ENCODE assay signal across 8 cellular contexts in genomic region chr6:73585566-73586415, GRCh38.
DNase-seq lines count a peak whose midpoint lies in the region; ATAC-seq and TF ChIP-seq lines count a peak whose summit lies in the region.

No MANE protein-coding gene starts in this region.

- peaks cover 26% of the 10 kb centered on the region for H3K4me1 Mint-ChIP-seq in stimulated activated effector memory CD8-positive, alpha-beta T cell treated with anti-CD3 and anti-CD28 coated beads, Interleukin-12 subunit alpha, Interleukin-12 subunit beta, amount 100 ng/mL, for 72 hours

- H3K9me3 ChIP-seq in SK-N-MC (ENCODE audit: low read depth, low read length) (no peaks in the 10 kb centered on the region; the same call in 1 of the 2 replicates), breast epithelium (no peaks in the 10 kb centered on the region)

- H3K4me3 ChIP-seq in SK-N-MC (peak overlapping the region; percentile 67), breast epithelium (peak overlapping the region; percentile 28 to 48 (median 35)), kidney epithelial cell (ENCODE audit: low read depth, low read length) (peak overlapping the region; percentile 6)

- no peaks in the 10 kb centered on the region; the same call in 1 of the 2 replicates for H3K36me3 ChIP-seq in SK-N-MC (ENCODE audit: insufficient read depth, low read length)
- no peaks in the 10 kb centered on the region for H3K36me3 ChIP-seq in breast epithelium
- H3K36me3 ChIP-seq in kidney epithelial cell (ENCODE audit: control insufficient read depth, insufficient read depth, low read length) = no peaks in the 10 kb centered on the region

- H3K4me1 ChIP-seq in breast epithelium = no peaks in the 10 kb centered on the region

- no peaks in the 10 kb centered on the region for H3K9me3 Mint-ChIP-seq in stimulated activated effector memory CD8-positive, alpha-beta T cell treated with anti-CD3 and anti-CD28 coated beads, Interleukin-12 subunit alpha, Interleukin-12 subunit beta, amount 100 ng/mL, for 72 hours

- no peak for TF ChIP-seq POLR2A in breast epithelium (IDR thresholded peaks at IDR 0.05)

- H3K36me3 Mint-ChIP-seq in stimulated activated effector memory CD8-positive, alpha-beta T cell treated with anti-CD3 and anti-CD28 coated beads, Interleukin-12 subunit alpha, Interleukin-12 subunit beta, amount 100 ng/mL, for 72 hours = peaks cover 10% of the 10 kb centered on the region

- H3K9ac ChIP-seq in SK-N-MC (ENCODE audit: insufficient read length) = peak overlapping the region; percentile 74

- DNase-seq in EL (peak; percentile 82), HK-2 (ENCODE audit: unreplicated experiment) (peak; percentile 51), SK-N-MC (ENCODE audit: low read depth, low spot score) (peak; percentile 83), breast epithelium (ENCODE audit: low spot score in 2 of 2) (peak in 1 of 2 donors; percentile 40), kidney epithelial cell (ENCODE audit: low read depth) (peak; percentile 55), NCI-H2081 treated with DMSO at 0.1 percent for 48 hours (lab: John Stamatoyannopoulos, UW) (no peak)
- peak in 1 of 2 donors; percentile 67 for DNase-seq in stimulated activated effector memory CD8-positive, alpha-beta T cell treated with anti-CD3 and anti-CD28 coated beads, Interleukin-12 subunit alpha, Interleukin-12 subunit beta, amount 100 ng/mL, for 72 hours (ENCODE audit: low spot score in 2 of 2)

- peak; percentile 76 for ATAC-seq in GM21367 (IDR thresholded peaks at IDR 0.05; ENCODE audit: unreplicated experiment)
- peak; percentile 74 for ATAC-seq in stimulated activated effector memory CD8-positive, alpha-beta T cell treated with anti-CD3 and anti-CD28 coated beads, Interleukin-12 subunit alpha, Interleukin-12 subunit beta, amount 100 ng/mL, for 72 hours

- peak overlapping the region; percentile 68 for H3K4me3 Mint-ChIP-seq in stimulated activated effector memory CD8-positive, alpha-beta T cell treated with anti-CD3 and anti-CD28 coated beads, Interleukin-12 subunit alpha, Interleukin-12 subunit beta, amount 100 ng/mL, for 72 hours

- peak overlapping the region; percentile 98 for H3K27ac ChIP-seq in SK-N-MC
- H3K27ac ChIP-seq in breast epithelium = peak overlapping the region; percentile 88 to 90

- no peak for TF ChIP-seq CTCF in breast epithelium (IDR thresholded peaks at IDR 0.05)
- no peak for TF ChIP-seq CTCF in kidney epithelial cell (IDR thresholded peaks at IDR 0.05; ENCODE audit: insufficient read depth, low read length, poor library complexity, severe bottlenecking)

- intact Hi-C loops in breast epithelium (cut with DNase I; ENCODE audit: low total_unique reads) = no loop called here

- H3K27me3 ChIP-seq in breast epithelium (no peaks in the 10 kb centered on the region), kidney epithelial cell (ENCODE audit: control insufficient read depth, insufficient read depth, low read length) (no peaks in the 10 kb centered on the region)

- peak overlapping the region; percentile 95 for H3K27ac Mint-ChIP-seq in stimulated activated effector memory CD8-positive, alpha-beta T cell treated with anti-CD3 and anti-CD28 coated beads, Interleukin-12 subunit alpha, Interleukin-12 subunit beta, amount 100 ng/mL, for 72 hours

Comparison
In these comparisons a context has a peak if more than half of its experiments do, and no peak if none do; other contexts are left out.
1. H3K4me3 ChIP-seq: peak in every context shown above with its lines; median percentile 67 in SK-N-MC; 35 in breast epithelium; 6 in kidney epithelial cell.